1 cellular context compared by ENCODE assay signal in genomic region chr15:31352911-31353811, GRCh38.
TF ChIP-seq lines count a peak whose summit lies in the region.

No MANE protein-coding gene starts in this region.

TF ChIP-seq in GM12878, 131 proteins besides CTCF, POLR2A, EP300 and RAD21 (continued from another document and continues in another):
- TF ChIP-seq ZBTB33 (IDR thresholded peaks at IDR 0.05): no peak
- no peak for TF ChIP-seq BCLAF1 (IDR thresholded peaks at IDR 0.05)
- no peak for TF ChIP-seq JUND (IDR thresholded peaks at IDR 0.05; ENCODE audit: low read depth, low read length)
- no peak for TF ChIP-seq IRF5 (IDR thresholded peaks at IDR 0.05; ENCODE audit: borderline replicate concordance)
- TF ChIP-seq ZNF622 (IDR thresholded peaks at IDR 0.05): no peak
- TF ChIP-seq POU2F2 (IDR thresholded peaks at IDR 0.05; ENCODE audit: borderline replicate concordance, low read depth, low read length): no peak; the same call in 2 of the 3 replicates
- TF ChIP-seq PAX5 (IDR thresholded peaks at IDR 0.05; ENCODE audit: borderline replicate concordance, low read depth, low read length): no peak; the same call in 1 of the 2 replicates
- peak; percentile 2; the same call in 1 of the 2 replicates for TF ChIP-seq NKRF (conservative IDR thresholded peaks at IDR 0.05)
- TF ChIP-seq BHLHE40 (IDR thresholded peaks at IDR 0.05; ENCODE audit: borderline replicate concordance in 1 of 2, low read depth in 2 of 2, low read length in 1 of 2): peak; percentile 58 to 88
- peak; percentile 77 for TF ChIP-seq RUNX3 (IDR thresholded peaks at IDR 0.05; ENCODE audit: low read length)
- TF ChIP-seq MEF2A (IDR thresholded peaks at IDR 0.05; ENCODE audit: insufficient read depth, low read depth, low read length): peak; percentile 90
- peak; percentile 74 for TF ChIP-seq NR2F1 (conservative IDR thresholded peaks at IDR 0.05)
- TF ChIP-seq IRF3 (IDR thresholded peaks at IDR 0.05): no peak
- no peak for TF ChIP-seq E4F1 (IDR thresholded peaks at IDR 0.05; ENCODE audit: borderline replicate concordance, partially characterized antibody)
- peak; percentile 81 for TF ChIP-seq CUX1 (IDR thresholded peaks at IDR 0.05; ENCODE audit: insufficient replicate concordance, low read depth, low read length)
- no peak for TF ChIP-seq TAF1 (IDR thresholded peaks at IDR 0.05; ENCODE audit: borderline replicate concordance, low read depth, low read length)
- no peak for TF ChIP-seq STAT1 (conservative IDR thresholded peaks at IDR 0.05)
- peak; percentile 37; the same call in 1 of the 2 replicates for TF ChIP-seq PKNOX1 (IDR thresholded peaks at IDR 0.05)
- TF ChIP-seq ELK1 (IDR thresholded peaks at IDR 0.05; ENCODE audit: low read depth, low read length): no peak
- no peak for TF ChIP-seq PAX8 (IDR thresholded peaks at IDR 0.05)
- peak; percentile 35; the same call in 1 of the 2 replicates for TF ChIP-seq BMI1 (IDR thresholded peaks at IDR 0.05; ENCODE audit: borderline replicate concordance)
- peak in 1 of 2 experiments; percentile 98; a peak in 2 of 3 replicates for TF ChIP-seq EGR1 (IDR thresholded peaks at IDR 0.05; ENCODE audit: borderline replicate concordance in 1 of 2, low read depth in 2 of 2, low read length in 2 of 2)
- TF ChIP-seq TARDBP (IDR thresholded peaks at IDR 0.05; ENCODE audit: borderline replicate concordance): no peak
- peak; percentile 25 for TF ChIP-seq RELA (IDR thresholded peaks at IDR 0.05; ENCODE audit: borderline replicate concordance, partially characterized antibody)
- TF ChIP-seq POLR2AphosphoS5 (IDR thresholded peaks at IDR 0.05; ENCODE audit: low read length): peak; percentile 61; the same call in 1 of the 2 replicates
- no peak for TF ChIP-seq E2F4 (IDR thresholded peaks at IDR 0.05; ENCODE audit: low read depth, low read length)
- peak; percentile 78 for TF ChIP-seq SKIL (IDR thresholded peaks at IDR 0.05; ENCODE audit: low read depth, poor library complexity, severe bottlenecking)
- no peak for TF ChIP-seq TCF7 (IDR thresholded peaks at IDR 0.05; ENCODE audit: borderline replicate concordance)
